In the genomic region with DNA sequence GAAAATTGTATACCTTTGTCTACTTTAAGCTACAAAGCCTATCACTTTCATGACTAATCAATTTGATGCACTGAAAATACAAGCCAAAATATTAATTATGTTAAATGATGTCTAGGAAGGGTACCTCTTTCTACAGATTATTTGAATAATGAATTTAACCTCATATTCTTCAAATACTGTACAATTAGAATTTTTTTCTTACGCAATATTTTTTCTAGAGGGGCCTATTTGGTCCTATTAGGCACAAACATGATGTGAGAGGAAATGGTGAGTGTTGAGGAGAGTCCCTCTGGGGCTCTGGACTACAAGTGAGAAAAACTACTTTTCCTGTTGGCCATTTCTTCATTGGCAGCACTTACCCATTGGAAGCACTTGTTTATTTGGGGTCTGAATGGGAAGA, we compare ENCODE assay signal across 7 cellular contexts. TPM values are rescaled to one million over a fixed set of nuclear protein-coding genes. Genes with fewer than 3 reads are reported as not detected.
"Had no signal": no experiment of that assay in that cellular context is flagged by ENCODE, and none has a peak within 500 bp of the region (broad histone marks: within the 10 kb centered on the region; RNA-seq: fewer than 3 reads in every experiment).

No MANE protein-coding gene starts in this region.

- FAIRE-seq: HTR-8/SVneo had no signal

- H3K9ac ChIP-seq: KMS-11 had no signal

- H3K27ac ChIP-seq: HL-60, KMS-11 had no signal

- H3K4me2 ChIP-seq: KMS-11 had no signal

- DNase-seq: IMR-90, KBM-7, KG1 had no signal

RNA-seq across cellular contexts. Expression of a gene that starts 5.4 kb away (rescaled TPM):
- total RNA-seq: IMR-90 had no signal
- polyA plus RNA-seq: IgD-negative memory B cell, IMR-90 had no signal
